Comparison of ENCODE assay signal across 13 cellular contexts in the genomic region with DNA sequence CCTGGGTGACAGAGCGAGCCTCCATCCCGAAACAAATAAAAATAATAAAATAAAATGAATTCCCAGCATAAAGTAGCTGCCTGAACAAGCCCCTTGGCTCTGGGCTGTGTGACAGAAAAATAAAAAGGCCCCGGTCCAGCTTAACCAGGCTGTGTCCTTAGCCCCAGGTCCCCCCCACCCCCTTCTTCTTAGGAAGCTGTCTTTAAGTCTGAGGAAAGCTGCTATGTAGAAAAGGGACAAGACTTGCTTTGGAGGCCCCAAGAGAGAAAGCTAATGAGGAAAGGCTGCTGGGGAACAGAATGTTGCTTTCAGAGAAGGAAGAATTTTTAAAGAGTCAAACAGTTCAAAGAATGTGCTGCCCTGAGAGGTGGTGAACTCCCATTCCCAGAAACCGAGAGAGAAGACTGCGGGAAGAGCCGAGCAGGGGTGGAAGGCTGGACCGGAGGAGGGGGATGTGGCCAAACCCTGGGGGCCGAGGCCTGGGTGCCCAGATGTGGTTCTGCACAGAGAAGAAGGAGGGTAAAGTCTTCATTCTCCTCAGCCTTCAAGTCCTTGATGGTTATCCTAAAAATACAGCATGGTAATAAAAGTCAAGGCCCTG.
A peak's percentile ranks its signal among the peaks of the same experiment; 100 is the strongest.
DNase-seq lines count a peak whose midpoint lies in the region; ATAC-seq and TF ChIP-seq lines count a peak whose summit lies in the region.
"Had no signal": no experiment of that assay in that cellular context is flagged by ENCODE, and none has a peak within 500 bp of the region (broad histone marks: within the 10 kb centered on the region; RNA-seq: fewer than 3 reads in every experiment).

No MANE protein-coding gene starts in this region.

- H3K4me1 ChIP-seq in heart right ventricle (peaks cover 0 to 46% (median 14%) of the 10 kb centered on the region in 9 donors), prostate gland (replicated peaks) (peaks cover 4% of the 10 kb centered on the region), uterus (peaks cover 12 to 14% of the 10 kb centered on the region in 2 donors)
- H3K4me1 ChIP-seq: pancreas had no signal

- intact Hi-C loops in heart right ventricle (cut with DNase I) (loop anchor here in 3 of 10 donors (5.0 to 10.0 kb wide), 3 partner anchors 60 to 117 kb away; partner anchors contain the start of gene DNAJC27 (in 1 of the 3)), prostate gland (cut with DNase I) (no loop called here), uterus (cut with DNase I; ENCODE audit: low total_unique reads) (no loop called here)

- H3K27ac ChIP-seq in caudate nucleus (ENCODE audit: low read depth, low read length) (peak overlapping the region; percentile 52), heart right ventricle (peak overlapping the region; percentile 40 to 85 (median 77)), prostate gland (peak overlapping the region; percentile 62 to 64), uterus (peak overlapping the region; percentile 76 to 85)
- H3K27ac ChIP-seq: pancreas had no signal

- DNase-seq in caudate nucleus (lab: John Stamatoyannopoulos, UW) (no peak), heart right ventricle (peak in 1 of 2 donors; percentile 27), prostate gland (ENCODE audit: low spot score) (no peak), uterus (no peak), NCI-H446 (lab: John Stamatoyannopoulos, UW) (no peak)
- DNase-seq: CD4-positive, alpha-beta memory T cell; GDM1; left colon; NK-92 treated with Interleukin-12 subunit alpha and Interleukin-12 subunit beta, amount 100 ng/mL, for 24 hours; stimulated activated CD4-positive, alpha-beta T cell treated with anti-CD3 and anti-CD28 coated beads, Interleukin-2, amount 100 ng/mL, for 48 hours had no signal

- no peak for TF ChIP-seq CTCF in heart right ventricle (IDR thresholded peaks at IDR 0.05)
- TF ChIP-seq CTCF in prostate gland (IDR thresholded peaks at IDR 0.05): no peak
- no peak for TF ChIP-seq CTCF in uterus (IDR thresholded peaks at IDR 0.05)

- peak; percentile 13 to 65 (median 50) for ATAC-seq in heart right ventricle
- ATAC-seq in HG02981 (IDR thresholded peaks at IDR 0.05; ENCODE audit: unreplicated experiment): no peak
- ATAC-seq in GM18907 (IDR thresholded peaks at IDR 0.05; ENCODE audit: unreplicated experiment): no peak

- no peaks in the 10 kb centered on the region for H3K9me3 ChIP-seq in heart right ventricle
- no peaks in the 10 kb centered on the region for H3K9me3 ChIP-seq in prostate gland
- H3K9me3 ChIP-seq in uterus: no peaks in the 10 kb centered on the region
- H3K9me3 ChIP-seq: pancreas had no signal

- TF ChIP-seq POLR2A in prostate gland (IDR thresholded peaks at IDR 0.05) (no peak), uterus (IDR thresholded peaks at IDR 0.05) (no peak)

- WGBS in heart right ventricle, 2 donors: 76 to 83% methylated on average over 8 of the region's 8 CpGs
- 42% methylated on average over 8 of the region's 8 CpGs for WGBS in prostate gland

- H3K4me3 ChIP-seq in heart right ventricle: no peak overlapping the region
- H3K4me3 ChIP-seq in prostate gland: no peak overlapping the region
- H3K4me3 ChIP-seq in uterus: no peak overlapping the region
- H3K4me3 ChIP-seq: pancreas had no signal

- H3K27me3 ChIP-seq in heart right ventricle (no peaks in the 10 kb centered on the region), prostate gland (replicated peaks; ENCODE audit: insufficient read depth) (no peaks in the 10 kb centered on the region), uterus (no peaks in the 10 kb centered on the region)
- H3K27me3 ChIP-seq: pancreas had no signal

- H3K36me3 ChIP-seq in heart right ventricle: no peaks in the 10 kb centered on the region
- H3K36me3 ChIP-seq in prostate gland: no peaks in the 10 kb centered on the region
- H3K36me3 ChIP-seq in uterus: no peaks in the 10 kb centered on the region
- H3K36me3 ChIP-seq: pancreas had no signal

Comparison
In these comparisons a context has a peak if more than half of its experiments do, and no peak if none do; other contexts are left out.
1. ATAC-seq: peak in heart right ventricle (8 of 8); none in HG02981 (single experiment) and GM18907 (single experiment).
2. Peak in every context shown above with its lines, with median percentiles within 50 percentile points of each other: H3K27ac ChIP-seq.